In genomic region chrX:20363003-20363674, GRCh38 we compare ENCODE assay signal across 1 cellular context.
TF ChIP-seq lines count a peak whose summit lies in the region.

No MANE protein-coding gene starts in this region.

TF ChIP-seq in WTC11, 78 proteins besides CTCF, POLR2A, EP300 and RAD21 (continued from another document):
- TF ChIP-seq, protein P1, sequence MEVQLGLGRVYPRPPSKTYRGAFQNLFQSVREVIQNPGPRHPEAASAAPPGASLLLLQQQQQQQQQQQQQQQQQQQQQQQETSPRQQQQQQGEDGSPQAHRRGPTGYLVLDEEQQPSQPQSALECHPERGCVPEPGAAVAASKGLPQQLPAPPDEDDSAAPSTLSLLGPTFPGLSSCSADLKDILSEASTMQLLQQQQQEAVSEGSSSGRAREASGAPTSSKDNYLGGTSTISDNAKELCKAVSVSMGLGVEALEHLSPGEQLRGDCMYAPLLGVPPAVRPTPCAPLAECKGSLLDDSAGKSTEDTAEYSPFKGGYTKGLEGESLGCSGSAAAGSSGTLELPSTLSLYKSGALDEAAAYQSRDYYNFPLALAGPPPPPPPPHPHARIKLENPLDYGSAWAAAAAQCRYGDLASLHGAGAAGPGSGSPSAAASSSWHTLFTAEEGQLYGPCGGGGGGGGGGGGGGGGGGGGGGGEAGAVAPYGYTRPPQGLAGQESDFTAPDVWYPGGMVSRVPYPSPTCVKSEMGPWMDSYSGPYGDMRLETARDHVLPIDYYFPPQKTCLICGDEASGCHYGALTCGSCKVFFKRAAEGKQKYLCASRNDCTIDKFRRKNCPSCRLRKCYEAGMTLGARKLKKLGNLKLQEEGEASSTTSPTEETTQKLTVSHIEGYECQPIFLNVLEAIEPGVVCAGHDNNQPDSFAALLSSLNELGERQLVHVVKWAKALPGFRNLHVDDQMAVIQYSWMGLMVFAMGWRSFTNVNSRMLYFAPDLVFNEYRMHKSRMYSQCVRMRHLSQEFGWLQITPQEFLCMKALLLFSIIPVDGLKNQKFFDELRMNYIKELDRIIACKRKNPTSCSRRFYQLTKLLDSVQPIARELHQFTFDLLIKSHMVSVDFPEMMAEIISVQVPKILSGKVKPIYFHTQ (CRISPR knock-in tag; IDR thresholded peaks at IDR 0.05), result no peak
- TF ChIP-seq, protein P2, sequence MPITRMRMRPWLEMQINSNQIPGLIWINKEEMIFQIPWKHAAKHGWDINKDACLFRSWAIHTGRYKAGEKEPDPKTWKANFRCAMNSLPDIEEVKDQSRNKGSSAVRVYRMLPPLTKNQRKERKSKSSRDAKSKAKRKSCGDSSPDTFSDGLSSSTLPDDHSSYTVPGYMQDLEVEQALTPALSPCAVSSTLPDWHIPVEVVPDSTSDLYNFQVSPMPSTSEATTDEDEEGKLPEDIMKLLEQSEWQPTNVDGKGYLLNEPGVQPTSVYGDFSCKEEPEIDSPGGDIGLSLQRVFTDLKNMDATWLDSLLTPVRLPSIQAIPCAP (CRISPR knock-in tag; IDR thresholded peaks at IDR 0.05), result no peak
- no peak for TF ChIP-seq ZNF671 (CRISPR knock-in tag; IDR thresholded peaks at IDR 0.05)
- TF ChIP-seq ATF3 (CRISPR knock-in tag; conservative IDR thresholded peaks at IDR 0.05), result no peak
- TF ChIP-seq CBFB (CRISPR knock-in tag; IDR thresholded peaks at IDR 0.05; ENCODE audit: low read depth), result no peak
- no peak for TF ChIP-seq GTF2I (CRISPR knock-in tag; conservative IDR thresholded peaks at IDR 0.05)
- no peak for TF ChIP-seq NR2C2 (CRISPR knock-in tag; IDR thresholded peaks at IDR 0.05)
- TF ChIP-seq, protein P3, sequence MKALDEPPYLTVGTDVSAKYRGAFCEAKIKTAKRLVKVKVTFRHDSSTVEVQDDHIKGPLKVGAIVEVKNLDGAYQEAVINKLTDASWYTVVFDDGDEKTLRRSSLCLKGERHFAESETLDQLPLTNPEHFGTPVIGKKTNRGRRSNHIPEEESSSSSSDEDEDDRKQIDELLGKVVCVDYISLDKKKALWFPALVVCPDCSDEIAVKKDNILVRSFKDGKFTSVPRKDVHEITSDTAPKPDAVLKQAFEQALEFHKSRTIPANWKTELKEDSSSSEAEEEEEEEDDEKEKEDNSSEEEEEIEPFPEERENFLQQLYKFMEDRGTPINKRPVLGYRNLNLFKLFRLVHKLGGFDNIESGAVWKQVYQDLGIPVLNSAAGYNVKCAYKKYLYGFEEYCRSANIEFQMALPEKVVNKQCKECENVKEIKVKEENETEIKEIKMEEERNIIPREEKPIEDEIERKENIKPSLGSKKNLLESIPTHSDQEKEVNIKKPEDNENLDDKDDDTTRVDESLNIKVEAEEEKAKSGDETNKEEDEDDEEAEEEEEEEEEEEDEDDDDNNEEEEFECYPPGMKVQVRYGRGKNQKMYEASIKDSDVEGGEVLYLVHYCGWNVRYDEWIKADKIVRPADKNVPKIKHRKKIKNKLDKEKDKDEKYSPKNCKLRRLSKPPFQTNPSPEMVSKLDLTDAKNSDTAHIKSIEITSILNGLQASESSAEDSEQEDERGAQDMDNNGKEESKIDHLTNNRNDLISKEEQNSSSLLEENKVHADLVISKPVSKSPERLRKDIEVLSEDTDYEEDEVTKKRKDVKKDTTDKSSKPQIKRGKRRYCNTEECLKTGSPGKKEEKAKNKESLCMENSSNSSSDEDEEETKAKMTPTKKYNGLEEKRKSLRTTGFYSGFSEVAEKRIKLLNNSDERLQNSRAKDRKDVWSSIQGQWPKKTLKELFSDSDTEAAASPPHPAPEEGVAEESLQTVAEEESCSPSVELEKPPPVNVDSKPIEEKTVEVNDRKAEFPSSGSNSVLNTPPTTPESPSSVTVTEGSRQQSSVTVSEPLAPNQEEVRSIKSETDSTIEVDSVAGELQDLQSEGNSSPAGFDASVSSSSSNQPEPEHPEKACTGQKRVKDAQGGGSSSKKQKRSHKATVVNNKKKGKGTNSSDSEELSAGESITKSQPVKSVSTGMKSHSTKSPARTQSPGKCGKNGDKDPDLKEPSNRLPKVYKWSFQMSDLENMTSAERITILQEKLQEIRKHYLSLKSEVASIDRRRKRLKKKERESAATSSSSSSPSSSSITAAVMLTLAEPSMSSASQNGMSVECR (CRISPR knock-in tag; IDR thresholded peaks at IDR 0.05; ENCODE audit: borderline replicate concordance), result no peak
- no peak for TF ChIP-seq ZBTB21 (CRISPR knock-in tag; IDR thresholded peaks at IDR 0.05; ENCODE audit: borderline replicate concordance)
- TF ChIP-seq, protein P4, sequence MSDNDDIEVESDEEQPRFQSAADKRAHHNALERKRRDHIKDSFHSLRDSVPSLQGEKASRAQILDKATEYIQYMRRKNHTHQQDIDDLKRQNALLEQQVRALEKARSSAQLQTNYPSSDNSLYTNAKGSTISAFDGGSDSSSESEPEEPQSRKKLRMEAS (CRISPR knock-in tag; IDR thresholded peaks at IDR 0.05), result no peak
- TF ChIP-seq ZNF263 (CRISPR knock-in tag; IDR thresholded peaks at IDR 0.05; ENCODE audit: low read depth), result no peak
TF ChIP-seq in WTC11: peak in this region for 0.
